ENCODE assay signal across 8 cellular contexts in the genomic region with DNA sequence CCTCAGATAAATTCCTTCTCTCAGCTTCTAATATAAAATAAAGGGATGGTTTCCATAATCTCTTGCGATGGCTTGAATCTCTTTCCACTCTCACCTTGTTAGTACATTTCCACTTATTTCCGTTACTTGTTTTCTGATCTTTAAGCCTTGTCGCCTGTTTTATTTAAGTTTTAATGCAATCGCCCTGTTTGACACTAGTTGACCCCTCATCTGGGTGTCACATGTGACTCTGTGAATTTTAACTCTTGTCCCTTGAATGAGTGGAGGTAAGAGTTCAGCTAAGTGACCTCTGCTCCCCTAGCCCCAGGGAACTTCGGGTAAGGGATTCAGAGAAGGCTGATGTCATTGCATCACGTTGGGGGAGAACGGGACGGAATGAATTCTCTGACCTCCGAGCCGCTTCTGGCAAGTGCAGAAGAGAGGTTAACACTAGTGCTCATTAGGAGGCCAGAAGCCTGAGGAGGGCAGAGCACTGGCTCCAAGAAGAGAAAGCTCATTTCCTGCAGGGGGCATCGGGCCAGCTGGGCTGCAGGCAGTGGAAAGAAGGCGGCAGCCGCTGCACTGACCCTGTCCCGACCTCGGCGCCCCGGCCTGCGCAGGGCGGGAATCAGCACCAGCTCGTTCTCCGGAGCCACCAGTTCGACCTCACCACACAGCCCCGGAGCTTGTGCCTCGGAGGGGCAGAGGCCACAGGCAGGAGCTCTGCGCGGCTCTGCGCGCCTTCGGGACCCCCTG. TPM values are rescaled to one million over a fixed set of nuclear protein-coding genes. Genes with fewer than 3 reads are reported as not detected.
A peak's percentile ranks its signal among the peaks of the same experiment; 100 is the strongest.
DNase-seq lines count a peak whose midpoint lies in the region; ATAC-seq and TF ChIP-seq lines count a peak whose summit lies in the region.

No MANE protein-coding gene starts in this region.

- H3K4me1 ChIP-seq in foreskin keratinocyte: no peaks in the 10 kb centered on the region

- peak overlapping the region; percentile 1 for H3K27ac ChIP-seq in foreskin keratinocyte

- H3K27me3 Mint-ChIP-seq in natural killer cell treated with Interleukin-12 subunit alpha and Interleukin-12 subunit beta and Interleukin-15 and Interleukin-18, amount 100 ng/mL, for 72 hours: no peaks in the 10 kb centered on the region

- DNase-seq in AML-193 (lab: John Stamatoyannopoulos, UW) (peak; percentile 51 to 61), NCI-H146 (lab: John Stamatoyannopoulos, UW) (peak; percentile 75), activated T-helper 1 cell treated with Interleukin-2 at 50 U/mL for 16 hours (ENCODE audit: low read depth) (peak; percentile 15), foreskin keratinocyte (peak in 1 of 2 donors; percentile 30), DMS114 treated with DMSO at 0.1 percent for 48 hours (lab: John Stamatoyannopoulos, UW; ENCODE audit: unreplicated experiment) (no peak)
- DNase-seq in natural killer cell treated with Interleukin-12 subunit alpha and Interleukin-12 subunit beta and Interleukin-15 and Interleukin-18, amount 100 ng/mL, for 72 hours (ENCODE audit: low spot score): peak; percentile 65

- peak overlapping the region; percentile 68 to 90 for H3K27ac Mint-ChIP-seq in natural killer cell treated with Interleukin-12 subunit alpha and Interleukin-12 subunit beta and Interleukin-15 and Interleukin-18, amount 100 ng/mL, for 72 hours

- peak overlapping the region; percentile 87 for H3K4me3 Mint-ChIP-seq in natural killer cell treated with Interleukin-12 subunit alpha and Interleukin-12 subunit beta and Interleukin-15 and Interleukin-18, amount 100 ng/mL, for 72 hours

- peaks cover 29 to 33% of the 10 kb centered on the region in 2 donors for H3K4me1 Mint-ChIP-seq in natural killer cell treated with Interleukin-12 subunit alpha and Interleukin-12 subunit beta and Interleukin-15 and Interleukin-18, amount 100 ng/mL, for 72 hours (ENCODE audit: low read depth in 2 of 2)

- H3K36me3 Mint-ChIP-seq in natural killer cell treated with Interleukin-12 subunit alpha and Interleukin-12 subunit beta and Interleukin-15 and Interleukin-18, amount 100 ng/mL, for 72 hours: no peaks in the 10 kb centered on the region

- ATAC-seq in HG02840 (IDR thresholded peaks at IDR 0.05; ENCODE audit: low FRiP score, unreplicated experiment) (peak; percentile 17), foreskin keratinocyte (peak; percentile 2)
- peak; percentile 40 to 41 for ATAC-seq in natural killer cell treated with Interleukin-12 subunit alpha and Interleukin-12 subunit beta and Interleukin-15 and Interleukin-18, amount 100 ng/mL, for 72 hours

- TF ChIP-seq CTCF in GM12874 (IDR thresholded peaks at IDR 0.05; ENCODE audit: insufficient read depth, low read depth, low read length) (peak; percentile 40), foreskin keratinocyte (conservative IDR thresholded peaks at IDR 0.05) (peak; percentile 44)

- no peaks in the 10 kb centered on the region for H3K9me3 Mint-ChIP-seq in natural killer cell treated with Interleukin-12 subunit alpha and Interleukin-12 subunit beta and Interleukin-15 and Interleukin-18, amount 100 ng/mL, for 72 hours

- no peaks in the 10 kb centered on the region for H3K27me3 ChIP-seq in foreskin keratinocyte

RNA-seq across cellular contexts. Expression of a gene that starts 0.6 kb away (rescaled TPM):
- total RNA-seq in foreskin keratinocyte: 46.3 and 47.9 TPM in 2 replicates
- polyA plus RNA-seq in foreskin keratinocyte: 66.8 and 71.2 TPM in 2 replicates
- total RNA-seq in natural killer cell treated with Interleukin-12 subunit alpha and Interleukin-12 subunit beta and Interleukin-15 and Interleukin-18, amount 100 ng/mL, for 72 hours: 10 to 100 TPM; 40.8 to 46.8 TPM

RNA-seq across cellular contexts. Expression of a gene that starts 2.2 kb away (rescaled TPM):
- total RNA-seq in foreskin keratinocyte: 0.35 and 0.58 TPM in 2 replicates
- polyA plus RNA-seq in foreskin keratinocyte: 0.36 and 0.50 TPM in 2 replicates
- total RNA-seq in natural killer cell treated with Interleukin-12 subunit alpha and Interleukin-12 subunit beta and Interleukin-15 and Interleukin-18, amount 100 ng/mL, for 72 hours: 1 to 10 TPM in 1 of 2 donors, under 1 TPM in 1; 0.19 to 1.6 TPM

RNA-seq across cellular contexts. Expression of a gene that starts 14.3 kb away (rescaled TPM):
- not detected in 2 replicates for total RNA-seq in foreskin keratinocyte
- not detected in 2 replicates for polyA plus RNA-seq in foreskin keratinocyte
- not detected for total RNA-seq in natural killer cell treated with Interleukin-12 subunit alpha and Interleukin-12 subunit beta and Interleukin-15 and Interleukin-18, amount 100 ng/mL, for 72 hours

RNA-seq across cellular contexts. Expression of a gene that starts 14.8 kb away (rescaled TPM):
- total RNA-seq in foreskin keratinocyte: 1.6 and 2.4 TPM in 2 replicates
- 2.7 and 3.4 TPM in 2 replicates for polyA plus RNA-seq in foreskin keratinocyte
- 1 to 10 TPM; 1.8 TPM for total RNA-seq in natural killer cell treated with Interleukin-12 subunit alpha and Interleukin-12 subunit beta and Interleukin-15 and Interleukin-18, amount 100 ng/mL, for 72 hours

RNA-seq across cellular contexts. Expression of a gene that starts 22.9 kb away (rescaled TPM):
- 6.7 and 10.7 TPM in 2 replicates for total RNA-seq in foreskin keratinocyte
- 6.7 and 12.5 TPM in 2 replicates for polyA plus RNA-seq in foreskin keratinocyte
- total RNA-seq in natural killer cell treated with Interleukin-12 subunit alpha and Interleukin-12 subunit beta and Interleukin-15 and Interleukin-18, amount 100 ng/mL, for 72 hours: 10 to 100 TPM in 1 of 2 donors, 1 to 10 TPM in 1; 5.0 to 11.3 TPM
